In the genomic region with DNA sequence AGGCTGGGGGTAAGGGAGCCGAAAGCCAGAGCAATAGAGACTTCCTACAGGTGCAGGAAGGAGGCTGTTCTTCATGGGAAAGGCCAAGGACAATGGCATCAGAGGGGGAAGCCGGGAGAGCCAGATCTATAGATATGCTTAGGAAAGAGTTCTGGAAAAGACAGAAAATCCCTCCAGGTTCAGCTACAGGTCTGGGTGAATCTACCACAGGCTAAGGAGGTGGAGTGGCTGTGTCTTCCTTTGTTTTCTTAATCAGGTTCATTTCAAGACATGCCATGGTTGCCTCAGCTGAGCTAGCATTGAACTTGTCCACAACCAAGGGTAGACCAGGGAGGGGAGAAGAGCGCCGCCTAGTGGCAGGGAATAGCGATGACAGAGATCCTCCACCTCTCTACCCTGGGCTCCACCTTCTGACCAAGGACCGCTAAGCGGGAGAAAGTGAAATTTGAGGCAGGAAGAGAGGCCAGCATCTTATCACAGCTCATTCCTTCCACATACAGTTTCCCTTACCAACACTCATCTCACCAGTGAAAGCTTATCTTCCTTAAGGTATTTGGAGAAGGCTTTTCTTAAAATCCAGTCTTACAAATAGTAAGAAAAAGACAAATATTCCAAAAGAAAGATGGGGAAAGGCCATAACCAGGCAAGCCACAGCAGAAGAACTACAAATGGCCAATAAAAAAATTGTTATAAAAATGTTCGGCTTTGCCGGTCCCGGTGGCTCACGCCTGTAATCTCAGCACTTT, we compare ENCODE assay signal across 9 cellular contexts.
A peak's percentile ranks its signal among the peaks of the same experiment; 100 is the strongest.
DNase-seq lines count a peak whose midpoint lies in the region; ATAC-seq and TF ChIP-seq lines count a peak whose summit lies in the region.
"Had no signal": no experiment of that assay in that cellular context is flagged by ENCODE, and none has a peak within 500 bp of the region (broad histone marks: within the 10 kb centered on the region; RNA-seq: fewer than 3 reads in every experiment).

No MANE protein-coding gene starts in this region.

- H3K27me3 ChIP-seq in Panc1 (ENCODE audit: control insufficient read depth, insufficient read depth, low read length) = no peaks in the 10 kb centered on the region
- no peaks in the 10 kb centered on the region for H3K27me3 ChIP-seq in adipocyte (replicated peaks; ENCODE audit: control insufficient read depth, insufficient read depth, low read length)
- H3K27me3 ChIP-seq in kidney epithelial cell (ENCODE audit: control insufficient read depth, insufficient read depth, low read length) = no peaks in the 10 kb centered on the region
- H3K27me3 ChIP-seq in transverse colon = no peaks in the 10 kb centered on the region

- BruUV-seq in Panc1 (replicated peaks; lab: Mats Ljungman, UMichigan) = no TSS peak

- POLR2A ChIA-PET in Panc1 (lab: Charles Lee) = no interaction called here

- CTCF ChIA-PET in Panc1 (lab: Charles Lee) = interaction anchor here (1.1 to 1.3 kb wide), 2 partner anchors 9 to 75 kb away, joined by 3 to 4 read pairs; no protein-coding TSS in a partner anchor

- no peak for TF ChIP-seq EP300 in transverse colon (IDR thresholded peaks at IDR 0.05; ENCODE audit: low read depth)

- peak; percentile 91 for TF ChIP-seq CTCF in Panc1 (IDR thresholded peaks at IDR 0.05)
- peak; percentile 60 for TF ChIP-seq CTCF in kidney epithelial cell (IDR thresholded peaks at IDR 0.05; ENCODE audit: insufficient read depth, low read length, poor library complexity, severe bottlenecking)
- peak; percentile 17 to 45 (median 31) for TF ChIP-seq CTCF in transverse colon (IDR thresholded peaks at IDR 0.05)

- in situ Hi-C loops in Panc1 (cut with HindIII; ENCODE audit: low pct_unique_long_range_greater_than_20kb, low sequenced_read_pairs) = no loop called here
- in situ Hi-C loops in transverse colon (cut with MboI; ENCODE audit: low pct_ligation_motif_present in 1 of 4, low pct_unique_long_range_greater_than_20kb in 1 of 4, low sequenced_read_pairs in 3 of 4) = no loop called here

- H3K4me1 ChIP-seq in Panc1 (ENCODE audit: control insufficient read depth, insufficient read depth, low read length) (no peaks in the 10 kb centered on the region), adipocyte (ENCODE audit: control insufficient read depth, insufficient read depth, low read length) (peaks cover 4% of the 10 kb centered on the region), transverse colon (no peaks in the 10 kb centered on the region)

- H3K36me3 ChIP-seq in Panc1 (ENCODE audit: control insufficient read depth, insufficient read depth, low read length) (no peaks in the 10 kb centered on the region), adipocyte (ENCODE audit: control insufficient read depth, insufficient read depth, low read length, severe bottlenecking) (no peaks in the 10 kb centered on the region), kidney epithelial cell (ENCODE audit: control insufficient read depth, insufficient read depth, low read length) (no peaks in the 10 kb centered on the region), transverse colon (no peaks in the 10 kb centered on the region)

- DNase-seq in activated T-cell treated with anti-CD3 and anti-CD28 coated beads for 1 hour (ENCODE audit: low read depth) (peak; percentile 21), Panc1 (ENCODE audit: low read depth, low spot score) (peak; percentile 27), adipocyte (ENCODE audit: low read depth) (peak; percentile 34), kidney epithelial cell (ENCODE audit: low read depth) (no peak), transverse colon (peak; percentile 17), midbrain (lab: John Stamatoyannopoulos, UW) (no peak)
- no peak for DNase-seq in activated T-cell treated with anti-CD3 and anti-CD28 coated beads, Interleukin-2, amount 50 U/mL, for 1 hour

- no peak for TF ChIP-seq POLR2A in transverse colon (IDR thresholded peaks at IDR 0.05)

- H3K4me3 ChIP-seq in Panc1 (ENCODE audit: low read depth in 2 of 2, low read length in 2 of 2) (no peak overlapping the region), adipocyte (ENCODE audit: low read length) (no peak overlapping the region), kidney epithelial cell (ENCODE audit: low read depth, low read length) (no peak overlapping the region), transverse colon (no peak overlapping the region)

- H3K9ac ChIP-seq in adipocyte (ENCODE audit: low read length) = no peak overlapping the region

- ATAC-seq in HG03175 (IDR thresholded peaks at IDR 0.05; ENCODE audit: unreplicated experiment) (peak; percentile 51), Panc1 (peak; percentile 88)

- 68 to 85% methylated on average over 6 to 11 of the region's 11 CpGs for WGBS in transverse colon (ENCODE audit: low coverage in 1 of 2), 2 donors

- no peaks in the 10 kb centered on the region for H3K9me3 ChIP-seq in Panc1 (ENCODE audit: control insufficient read depth, insufficient read depth, low read depth, low read length)
- no peaks in the 10 kb centered on the region for H3K9me3 ChIP-seq in adipocyte (ENCODE audit: control insufficient read depth, low read length)
- no peaks in the 10 kb centered on the region for H3K9me3 ChIP-seq in transverse colon

- H3K27ac ChIP-seq in Panc1 (ENCODE audit: low read length) (no peak overlapping the region), transverse colon (no peak overlapping the region)
- H3K27ac ChIP-seq: epithelial cell of prostate had no signal

- intact Hi-C loops in Panc1 (cut with micrococcal nuclease; ENCODE audit: unreplicated experiment) = loop anchor here (2.0 kb wide), 1 partner anchor 74 kb away; a partner anchor contains a TSS
- intact Hi-C loops in transverse colon (cut with DNase I; ENCODE audit: low total_unique reads) = no loop called here

Comparison
In these comparisons a context has a peak if more than half of its experiments do, and no peak if none do; other contexts are left out.
1. DNase-seq: peak in activated T-cell treated with anti-CD3 and anti-CD28 coated beads for 1 hour (single experiment), Panc1 (single experiment), adipocyte (single experiment) and transverse colon (single experiment); none in activated T-cell treated with anti-CD3 and anti-CD28 coated beads, Interleukin-2, amount 50 U/mL, for 1 hour (single experiment), kidney epithelial cell (single experiment) and midbrain (single experiment).
2. CTCF ChIP-seq: peak in every context shown above with its lines; median percentile 91 in Panc1; 60 in kidney epithelial cell; 31 in transverse colon.